In genomic region chr3:77051927-77052542, GRCh38 we compare ENCODE assay signal across 25 cellular contexts. TPM values are rescaled to one million over a fixed set of nuclear protein-coding genes. Genes with fewer than 3 reads are reported as not detected.
DNase-seq lines count a peak whose midpoint lies in the region; ATAC-seq and TF ChIP-seq lines count a peak whose summit lies in the region.
"Had no signal": no experiment of that assay in that cellular context is flagged by ENCODE, and none has a peak within 500 bp of the region (broad histone marks: within the 10 kb centered on the region; RNA-seq: fewer than 3 reads in every experiment).

No MANE protein-coding gene starts in this region.

- intact Hi-C loops in activated T-helper 2 cell treated with anti-CD3 and anti-CD28 coated beads, Interferon-gamma antibody, Interleukin-2, Interleukin-4, amounts not matched to agents 10 μg/mL and 5 μg/mL and 100 μg/mL, durations not matched to agents 14 hours and 24 hours and 36 hours (cut with micrococcal nuclease): no loop called here
- intact Hi-C loops in lower leg skin (cut with DNase I; ENCODE audit: low total_unique reads): no loop called here

- peaks cover 10% of the 10 kb centered on the region for H3K9me3 Mint-ChIP-seq in HFFc6
- H3K9me3 Mint-ChIP-seq in activated T-helper 2 cell treated with anti-CD3 and anti-CD28 coated beads, Interferon-gamma antibody, Interleukin-2, Interleukin-4, amounts not matched to agents 10 μg/mL and 5 μg/mL and 100 μg/mL, durations not matched to agents 14 hours and 24 hours and 36 hours: peaks cover 17% of the 10 kb centered on the region
- H3K9me3 Mint-ChIP-seq: nephron had no signal

- no peaks in the 10 kb centered on the region for H4K20me1 ChIP-seq in SU-DHL-6 (ENCODE audit: low read depth, low read length)

- H3K36me3 ChIP-seq in HEK293 (ENCODE audit: control insufficient read depth in 2 of 2, insufficient read depth in 1 of 2, low read length in 2 of 2) (no peaks in the 10 kb centered on the region), SU-DHL-6 (ENCODE audit: low read length) (no peaks in the 10 kb centered on the region)
- H3K36me3 ChIP-seq: left ventricle myocardium inferior, stomach, tibial artery had no signal

- DNase-seq in COLO829 (ENCODE audit: low spot score) (peak; percentile 71), medulla oblongata (ENCODE audit: extremely low spot score) (peak; percentile 34), HFFc6 (no peak), lower leg skin (ENCODE audit: low spot score in 2 of 2) (no peak)
- no peak for DNase-seq in activated T-helper 2 cell treated with anti-CD3 and anti-CD28 coated beads, Interferon-gamma antibody, Interleukin-2, Interleukin-4, amounts not matched to agents 10 μg/mL and 5 μg/mL and 100 μg/mL, durations not matched to agents 14 hours and 24 hours and 36 hours (ENCODE audit: low spot score)
- DNase-seq: activated CD4-positive, alpha-beta memory T cell treated with anti-CD3 and anti-CD28 coated beads for 36 hours; activated naive CD8-positive, alpha-beta T cell treated with anti-CD3 and anti-CD28 coated beads for 36 hours; C1 segment of cervical spinal cord; hippocampal formation; immature natural killer cell; left ventricle myocardium inferior; mucosa of descending colon; NCI-H1694 treated with DMSO at 0.1 percent for 48 hours; NCI-H226; SHP77 treated with DMSO at 0.1 percent for 48 hours; stomach; T-cell; tibial artery had no signal

- H3K9me2 ChIP-seq in SU-DHL-6 (replicated peaks; ENCODE audit: insufficient read depth, low read length): no peaks in the 10 kb centered on the region

- H3K27me3 Mint-ChIP-seq in HFFc6 (ENCODE audit: insufficient read depth): no peaks in the 10 kb centered on the region; the same call in 1 of the 2 replicates
- H3K27me3 Mint-ChIP-seq in activated T-helper 2 cell treated with anti-CD3 and anti-CD28 coated beads, Interferon-gamma antibody, Interleukin-2, Interleukin-4, amounts not matched to agents 10 μg/mL and 5 μg/mL and 100 μg/mL, durations not matched to agents 14 hours and 24 hours and 36 hours (ENCODE audit: low read depth): no peaks in the 10 kb centered on the region
- H3K27me3 Mint-ChIP-seq: activated CD4-positive, alpha-beta memory T cell treated with anti-CD3 and anti-CD28 coated beads for 36 hours; activated naive CD8-positive, alpha-beta T cell treated with anti-CD3 and anti-CD28 coated beads for 36 hours; T-cell had no signal

- ATAC-seq in HG03108 (IDR thresholded peaks at IDR 0.05; ENCODE audit: unreplicated experiment): no peak
- ATAC-seq: activated CD4-positive, CD25-positive, alpha-beta regulatory T cell treated with anti-CD3 and anti-CD28 coated beads, Interleukin-2, amount 50 U/mL, for 24 hours; HCT116; mucosa of descending colon; T-cell had no signal

- 92 to 96% methylated on average over 2 of the region's 2 CpGs for WGBS in lower leg skin, 2 donors

- H3K4me2 ChIP-seq in SU-DHL-6 (ENCODE audit: low read depth, low read length, poor library complexity, severe bottlenecking): no peak overlapping the region

- no peak overlapping the region for H3K4me3 ChIP-seq in HEK293 (ENCODE audit: low read depth, low read length)
- H3K4me3 ChIP-seq in SU-DHL-6 (ENCODE audit: insufficient read depth, low read length, poor library complexity, severe bottlenecking): no peak overlapping the region
- no peak overlapping the region for H3K4me3 ChIP-seq in lower leg skin (ENCODE audit: low read depth, poor library complexity, severe bottlenecking)
- H3K4me3 ChIP-seq: left ventricle myocardium inferior, mucosa of descending colon, stomach, tibial artery had no signal

- H3K79me2 ChIP-seq in SU-DHL-6 (ENCODE audit: insufficient read depth, low read length): no peaks in the 10 kb centered on the region

- H3K27me3 ChIP-seq in SU-DHL-6 (ENCODE audit: low read length): no peaks in the 10 kb centered on the region
- H3K27me3 ChIP-seq: stomach, tibial artery had no signal

- CTCF ChIA-PET in HEK293 (lab: Yijun Ruan, JAX): interaction anchor here (1.0 kb wide), 1 partner anchor 9 kb away, joined by 3 read pairs; no protein-coding TSS in a partner anchor

- H3K4me3 Mint-ChIP-seq in HFFc6: no peak overlapping the region
- no peak overlapping the region for H3K4me3 Mint-ChIP-seq in activated T-helper 2 cell treated with anti-CD3 and anti-CD28 coated beads, Interferon-gamma antibody, Interleukin-2, Interleukin-4, amounts not matched to agents 10 μg/mL and 5 μg/mL and 100 μg/mL, durations not matched to agents 14 hours and 24 hours and 36 hours (ENCODE audit: low read depth)
- H3K4me3 Mint-ChIP-seq: activated CD4-positive, alpha-beta memory T cell treated with anti-CD3 and anti-CD28 coated beads for 36 hours; activated naive CD8-positive, alpha-beta T cell treated with anti-CD3 and anti-CD28 coated beads for 36 hours; immature natural killer cell; nephron; T-cell had no signal

- H3K27ac ChIP-seq in HEK293 (ENCODE audit: extremely low read depth, low read depth, low read length) (no peak overlapping the region), SU-DHL-6 (ENCODE audit: low read depth, low read length) (no peak overlapping the region)
- H3K27ac ChIP-seq: left ventricle myocardium inferior, stomach, tibial artery had no signal

- peak overlapping the region; percentile 6 for H2AFZ ChIP-seq in SU-DHL-6 (ENCODE audit: low read depth, low read length, severe bottlenecking)

- H3K4me1 ChIP-seq in HEK293 (ENCODE audit: control insufficient read depth, insufficient read depth, low read length): peaks cover 11% of the 10 kb centered on the region; the same call in 1 of the 2 replicates
- H3K4me1 ChIP-seq: left ventricle myocardium inferior, stomach, tibial artery had no signal

- H3K36me3 Mint-ChIP-seq in HFFc6 (ENCODE audit: low read depth): no peaks in the 10 kb centered on the region
- no peaks in the 10 kb centered on the region for H3K36me3 Mint-ChIP-seq in activated T-helper 2 cell treated with anti-CD3 and anti-CD28 coated beads, Interferon-gamma antibody, Interleukin-2, Interleukin-4, amounts not matched to agents 10 μg/mL and 5 μg/mL and 100 μg/mL, durations not matched to agents 14 hours and 24 hours and 36 hours (ENCODE audit: low read depth)
- H3K36me3 Mint-ChIP-seq: activated CD4-positive, alpha-beta memory T cell treated with anti-CD3 and anti-CD28 coated beads for 36 hours; activated naive CD8-positive, alpha-beta T cell treated with anti-CD3 and anti-CD28 coated beads for 36 hours; immature natural killer cell; T-cell had no signal

- TF ChIP-seq POLR2A in lower leg skin (IDR thresholded peaks at IDR 0.05): no peak

- no peak overlapping the region for H3K9ac ChIP-seq in SU-DHL-6 (ENCODE audit: low read length)

- no peak for TF ChIP-seq CTCF in HEK293 (tag by site-specific recombination; IDR thresholded peaks at IDR 0.05)
- TF ChIP-seq CTCF in SU-DHL-6 (IDR thresholded peaks at IDR 0.05; ENCODE audit: insufficient read depth, low read length, poor library complexity, severe bottlenecking): no peak
- no peak for TF ChIP-seq CTCF in HFFc6 (IDR thresholded peaks at IDR 0.05)
- TF ChIP-seq CTCF in lower leg skin (IDR thresholded peaks at IDR 0.05): no peak

- no peaks in the 10 kb centered on the region for H3K4me1 Mint-ChIP-seq in HFFc6 (ENCODE audit: low read depth)
- H3K4me1 Mint-ChIP-seq in activated T-helper 2 cell treated with anti-CD3 and anti-CD28 coated beads, Interferon-gamma antibody, Interleukin-2, Interleukin-4, amounts not matched to agents 10 μg/mL and 5 μg/mL and 100 μg/mL, durations not matched to agents 14 hours and 24 hours and 36 hours (ENCODE audit: low read depth): no peaks in the 10 kb centered on the region
- H3K4me1 Mint-ChIP-seq: activated naive CD8-positive, alpha-beta T cell treated with anti-CD3 and anti-CD28 coated beads for 36 hours; immature natural killer cell; T-cell had no signal

- POLR2A ChIA-PET in HEK293 (lab: Yijun Ruan, JAX): no interaction called here

- H3K9me3 ChIP-seq in HEK293 (ENCODE audit: control insufficient read depth, insufficient read depth, low read depth, low read length) (no peaks in the 10 kb centered on the region), SU-DHL-6 (ENCODE audit: insufficient read depth, low read length) (no peaks in the 10 kb centered on the region)
- H3K9me3 ChIP-seq: left ventricle myocardium inferior, mucosa of descending colon, stomach, tibial artery had no signal

- no peak overlapping the region for H3K27ac Mint-ChIP-seq in HFFc6
- H3K27ac Mint-ChIP-seq in activated T-helper 2 cell treated with anti-CD3 and anti-CD28 coated beads, Interferon-gamma antibody, Interleukin-2, Interleukin-4, amounts not matched to agents 10 μg/mL and 5 μg/mL and 100 μg/mL, durations not matched to agents 14 hours and 24 hours and 36 hours: no peak overlapping the region
- H3K27ac Mint-ChIP-seq: activated CD4-positive, alpha-beta memory T cell treated with anti-CD3 and anti-CD28 coated beads for 36 hours; activated naive CD8-positive, alpha-beta T cell treated with anti-CD3 and anti-CD28 coated beads for 36 hours; immature natural killer cell; nephron; T-cell had no signal

- no peaks in the 10 kb centered on the region for H3F3A ChIP-seq in SU-DHL-6 (ENCODE audit: insufficient read depth)

TF ChIP-seq in HEK293, 187 proteins besides CTCF, POLR2A, EP300 and RAD21:
- TF ChIP-seq FEZF1 (tag by site-specific recombination; IDR thresholded peaks at IDR 0.05): peak; percentile 61
- TF ChIP-seq ZNF324 (tag by site-specific recombination; IDR thresholded peaks at IDR 0.05): no peak
- TF ChIP-seq TRIM28 (IDR thresholded peaks at IDR 0.05; ENCODE audit: borderline replicate concordance, low read length): peak; percentile 33; the same call in 1 of the 2 replicates

RNA-seq across cellular contexts. Expression of gene ROBO2, which starts 12.1 kb away (rescaled TPM):
- total RNA-seq in HFFc6 (2021; fragmentation: NEBNext Ultra II Directional; extraction: Animal tissue kit (Norgen Biotek cat#: 25700)): under 1 TPM; 0.09 to 0.36 (median 0.20) TPM
- not detected in 2 replicates for total RNA-seq in activated T-helper 2 cell treated with anti-CD3 and anti-CD28 coated beads, Interferon-gamma antibody, Interleukin-2, Interleukin-4, amounts not matched to agents 10 μg/mL and 5 μg/mL and 100 μg/mL, durations not matched to agents 14 hours and 24 hours and 36 hours
- total RNA-seq in lower leg skin: 1 to 10 TPM in 3 of 4 donors, under 1 TPM in 1; 0.30 to 4.3 (median 2.0) TPM
- total RNA-seq: activated CD4-positive, alpha-beta memory T cell treated with anti-CD3 and anti-CD28 coated beads for 36 hours; activated naive CD8-positive, alpha-beta T cell treated with anti-CD3 and anti-CD28 coated beads for 36 hours; M059J; T-cell had no signal

Comparison
In these comparisons a context has a peak if more than half of its experiments do, and no peak if none do; other contexts are left out.
1. DNase-seq: peak in COLO829 (single experiment) and medulla oblongata (single experiment); none in HFFc6 (single experiment), activated T-helper 2 cell treated with anti-CD3 and anti-CD28 coated beads, Interferon-gamma antibody, Interleukin-2, Interleukin-4, amounts not matched to agents 10 μg/mL and 5 μg/mL and 100 μg/mL, durations not matched to agents 14 hours and 24 hours and 36 hours (single experiment) and lower leg skin (0 of 2).